In the genomic region with DNA sequence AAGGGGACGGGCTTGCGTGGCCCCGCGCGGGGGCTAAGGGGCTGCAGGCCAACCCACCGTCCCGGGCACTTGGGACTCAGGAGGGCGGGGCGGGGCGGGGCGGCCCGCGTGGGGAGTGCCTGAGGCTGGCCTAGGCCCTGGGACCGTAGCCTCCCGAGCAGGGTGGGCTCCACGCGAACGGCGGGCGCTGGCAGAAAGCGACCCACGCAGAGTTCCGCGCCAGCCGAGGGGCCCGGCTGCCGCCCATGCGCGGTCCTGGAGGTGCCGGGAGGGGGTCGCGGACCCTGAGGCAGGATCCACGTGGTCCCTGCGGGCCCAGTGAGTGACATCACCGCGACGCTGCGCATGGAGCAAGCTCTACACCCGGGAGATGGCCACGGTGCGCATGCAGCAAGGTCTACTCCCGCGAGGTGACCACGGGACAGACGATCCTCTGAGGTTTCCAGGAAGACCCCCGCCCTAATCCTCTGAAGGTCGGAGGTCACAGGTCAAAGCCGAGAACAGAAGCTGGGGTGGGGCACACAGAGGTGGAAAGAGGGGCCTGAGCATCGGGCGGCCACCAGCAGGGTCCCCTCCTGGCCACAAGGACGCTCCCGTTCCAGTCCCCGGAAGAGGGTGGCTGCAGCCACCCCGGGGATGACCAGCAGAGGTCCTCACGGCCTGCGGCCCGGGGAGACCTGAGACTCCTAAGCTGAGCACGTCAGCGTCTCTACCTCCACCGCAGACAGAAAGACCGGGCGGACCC, we compare ENCODE assay signal across 1 cellular context.
TF ChIP-seq lines count a peak whose summit lies in the region.

No MANE protein-coding gene starts in this region.

TF ChIP-seq in HEK293, 187 proteins besides CTCF, POLR2A, EP300 and RAD21 (continued from another document and continues in another):
- TF ChIP-seq GLIS1 (tag by site-specific recombination; IDR thresholded peaks at IDR 0.05) (peak; percentile 95), ZNF202 (tag by site-specific recombination; IDR thresholded peaks at IDR 0.05; ENCODE audit: borderline replicate concordance) (no peak), ZNF768 (tag by site-specific recombination; IDR thresholded peaks at IDR 0.05) (no peak), ZXDB (tag by site-specific recombination; IDR thresholded peaks at IDR 0.05) (peak; percentile 81), ZFP41 (tag by site-specific recombination; IDR thresholded peaks at IDR 0.05; ENCODE audit: borderline replicate concordance) (no peak), ZNF335 (tag by site-specific recombination; conservative IDR thresholded peaks at IDR 0.05) (peak; percentile 88), ZNF76 (tag by site-specific recombination; IDR thresholded peaks at IDR 0.05; ENCODE audit: borderline replicate concordance, low read depth) (peak; percentile 53; the same call in 1 of the 2 replicates), ZNF544 (tag by site-specific recombination; IDR thresholded peaks at IDR 0.05) (no peak), ZNF776 (tag by site-specific recombination; IDR thresholded peaks at IDR 0.05; ENCODE audit: borderline replicate concordance) (no peak), ZNF549 (tag by site-specific recombination; IDR thresholded peaks at IDR 0.05) (no peak), ZNF114 (tag by site-specific recombination; IDR thresholded peaks at IDR 0.05) (no peak), ZBTB17 (tag by site-specific recombination; IDR thresholded peaks at IDR 0.05) (peak; percentile 81), ZNF354C (tag by site-specific recombination; IDR thresholded peaks at IDR 0.05; ENCODE audit: borderline replicate concordance, low read depth) (no peak), SETDB1 (IDR thresholded peaks at IDR 0.05; ENCODE audit: insufficient read length, low read length) (peak; percentile 29), SP2 (tag by site-specific recombination; IDR thresholded peaks at IDR 0.05) (peak; percentile 46), ZNF629 (tag by site-specific recombination; IDR thresholded peaks at IDR 0.05) (peak; percentile 93), ZNF169 (tag by site-specific recombination; IDR thresholded peaks at IDR 0.05) (no peak), ZNF16 (tag by site-specific recombination; IDR thresholded peaks at IDR 0.05; ENCODE audit: low read depth) (no peak), ZNF555 (tag by site-specific recombination; conservative IDR thresholded peaks at IDR 0.05) (no peak), ZNF24 (tag by site-specific recombination; IDR thresholded peaks at IDR 0.05) (peak; percentile 39; the same call in 1 of the 2 replicates), ZNF473 (tag by site-specific recombination; IDR thresholded peaks at IDR 0.05) (no peak), ZBTB7A (tag by site-specific recombination; IDR thresholded peaks at IDR 0.05; ENCODE audit: low read depth) (peak; percentile 93), ZNF394 (tag by site-specific recombination; IDR thresholded peaks at IDR 0.05; ENCODE audit: borderline replicate concordance) (peak; percentile 58; the same call in 1 of the 2 replicates), ZNF548 (tag by site-specific recombination; IDR thresholded peaks at IDR 0.05) (peak; percentile 31), ZNF133 (tag by site-specific recombination; IDR thresholded peaks at IDR 0.05) (no peak), ZNF624 (tag by site-specific recombination; IDR thresholded peaks at IDR 0.05) (no peak), ZNF670 (tag by site-specific recombination; IDR thresholded peaks at IDR 0.05; ENCODE audit: low read depth) (no peak), ZNF660 (tag by site-specific recombination; IDR thresholded peaks at IDR 0.05) (no peak), ZNF366 (tag by site-specific recombination; conservative IDR thresholded peaks at IDR 0.05) (peak; percentile 70), GLIS2 (tag by site-specific recombination; IDR thresholded peaks at IDR 0.05) (peak; percentile 95), ZNF600 (tag by site-specific recombination; IDR thresholded peaks at IDR 0.05) (peak; percentile 54; the same call in 1 of the 2 replicates)
- TF ChIP-seq, protein P1, sequence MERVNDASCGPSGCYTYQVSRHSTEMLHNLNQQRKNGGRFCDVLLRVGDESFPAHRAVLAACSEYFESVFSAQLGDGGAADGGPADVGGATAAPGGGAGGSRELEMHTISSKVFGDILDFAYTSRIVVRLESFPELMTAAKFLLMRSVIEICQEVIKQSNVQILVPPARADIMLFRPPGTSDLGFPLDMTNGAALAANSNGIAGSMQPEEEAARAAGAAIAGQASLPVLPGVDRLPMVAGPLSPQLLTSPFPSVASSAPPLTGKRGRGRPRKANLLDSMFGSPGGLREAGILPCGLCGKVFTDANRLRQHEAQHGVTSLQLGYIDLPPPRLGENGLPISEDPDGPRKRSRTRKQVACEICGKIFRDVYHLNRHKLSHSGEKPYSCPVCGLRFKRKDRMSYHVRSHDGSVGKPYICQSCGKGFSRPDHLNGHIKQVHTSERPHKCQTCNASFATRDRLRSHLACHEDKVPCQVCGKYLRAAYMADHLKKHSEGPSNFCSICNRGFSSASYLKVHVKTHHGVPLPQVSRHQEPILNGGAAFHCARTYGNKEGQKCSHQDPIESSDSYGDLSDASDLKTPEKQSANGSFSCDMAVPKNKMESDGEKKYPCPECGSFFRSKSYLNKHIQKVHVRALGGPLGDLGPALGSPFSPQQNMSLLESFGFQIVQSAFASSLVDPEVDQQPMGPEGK (tag by site-specific recombination; IDR thresholded peaks at IDR 0.05) = peak; percentile 95
- TF ChIP-seq, protein P2, sequence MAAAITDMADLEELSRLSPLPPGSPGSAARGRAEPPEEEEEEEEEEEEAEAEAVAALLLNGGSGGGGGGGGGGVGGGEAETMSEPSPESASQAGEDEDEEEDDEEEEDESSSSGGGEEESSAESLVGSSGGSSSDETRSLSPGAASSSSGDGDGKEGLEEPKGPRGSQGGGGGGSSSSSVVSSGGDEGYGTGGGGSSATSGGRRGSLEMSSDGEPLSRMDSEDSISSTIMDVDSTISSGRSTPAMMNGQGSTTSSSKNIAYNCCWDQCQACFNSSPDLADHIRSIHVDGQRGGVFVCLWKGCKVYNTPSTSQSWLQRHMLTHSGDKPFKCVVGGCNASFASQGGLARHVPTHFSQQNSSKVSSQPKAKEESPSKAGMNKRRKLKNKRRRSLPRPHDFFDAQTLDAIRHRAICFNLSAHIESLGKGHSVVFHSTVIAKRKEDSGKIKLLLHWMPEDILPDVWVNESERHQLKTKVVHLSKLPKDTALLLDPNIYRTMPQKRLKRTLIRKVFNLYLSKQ (tag by site-specific recombination; IDR thresholded peaks at IDR 0.05; ENCODE audit: borderline replicate concordance) = no peak
- TF ChIP-seq, protein P3, sequence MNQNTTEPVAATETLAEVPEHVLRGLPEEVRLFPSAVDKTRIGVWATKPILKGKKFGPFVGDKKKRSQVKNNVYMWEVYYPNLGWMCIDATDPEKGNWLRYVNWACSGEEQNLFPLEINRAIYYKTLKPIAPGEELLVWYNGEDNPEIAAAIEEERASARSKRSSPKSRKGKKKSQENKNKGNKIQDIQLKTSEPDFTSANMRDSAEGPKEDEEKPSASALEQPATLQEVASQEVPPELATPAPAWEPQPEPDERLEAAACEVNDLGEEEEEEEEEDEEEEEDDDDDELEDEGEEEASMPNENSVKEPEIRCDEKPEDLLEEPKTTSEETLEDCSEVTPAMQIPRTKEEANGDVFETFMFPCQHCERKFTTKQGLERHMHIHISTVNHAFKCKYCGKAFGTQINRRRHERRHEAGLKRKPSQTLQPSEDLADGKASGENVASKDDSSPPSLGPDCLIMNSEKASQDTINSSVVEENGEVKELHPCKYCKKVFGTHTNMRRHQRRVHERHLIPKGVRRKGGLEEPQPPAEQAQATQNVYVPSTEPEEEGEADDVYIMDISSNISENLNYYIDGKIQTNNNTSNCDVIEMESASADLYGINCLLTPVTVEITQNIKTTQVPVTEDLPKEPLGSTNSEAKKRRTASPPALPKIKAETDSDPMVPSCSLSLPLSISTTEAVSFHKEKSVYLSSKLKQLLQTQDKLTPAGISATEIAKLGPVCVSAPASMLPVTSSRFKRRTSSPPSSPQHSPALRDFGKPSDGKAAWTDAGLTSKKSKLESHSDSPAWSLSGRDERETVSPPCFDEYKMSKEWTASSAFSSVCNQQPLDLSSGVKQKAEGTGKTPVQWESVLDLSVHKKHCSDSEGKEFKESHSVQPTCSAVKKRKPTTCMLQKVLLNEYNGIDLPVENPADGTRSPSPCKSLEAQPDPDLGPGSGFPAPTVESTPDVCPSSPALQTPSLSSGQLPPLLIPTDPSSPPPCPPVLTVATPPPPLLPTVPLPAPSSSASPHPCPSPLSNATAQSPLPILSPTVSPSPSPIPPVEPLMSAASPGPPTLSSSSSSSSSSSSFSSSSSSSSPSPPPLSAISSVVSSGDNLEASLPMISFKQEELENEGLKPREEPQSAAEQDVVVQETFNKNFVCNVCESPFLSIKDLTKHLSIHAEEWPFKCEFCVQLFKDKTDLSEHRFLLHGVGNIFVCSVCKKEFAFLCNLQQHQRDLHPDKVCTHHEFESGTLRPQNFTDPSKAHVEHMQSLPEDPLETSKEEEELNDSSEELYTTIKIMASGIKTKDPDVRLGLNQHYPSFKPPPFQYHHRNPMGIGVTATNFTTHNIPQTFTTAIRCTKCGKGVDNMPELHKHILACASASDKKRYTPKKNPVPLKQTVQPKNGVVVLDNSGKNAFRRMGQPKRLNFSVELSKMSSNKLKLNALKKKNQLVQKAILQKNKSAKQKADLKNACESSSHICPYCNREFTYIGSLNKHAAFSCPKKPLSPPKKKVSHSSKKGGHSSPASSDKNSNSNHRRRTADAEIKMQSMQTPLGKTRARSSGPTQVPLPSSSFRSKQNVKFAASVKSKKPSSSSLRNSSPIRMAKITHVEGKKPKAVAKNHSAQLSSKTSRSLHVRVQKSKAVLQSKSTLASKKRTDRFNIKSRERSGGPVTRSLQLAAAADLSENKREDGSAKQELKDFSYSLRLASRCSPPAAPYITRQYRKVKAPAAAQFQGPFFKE (tag by site-specific recombination; IDR thresholded peaks at IDR 0.05; ENCODE audit: borderline replicate concordance) = no peak
- TF ChIP-seq, protein P4, sequence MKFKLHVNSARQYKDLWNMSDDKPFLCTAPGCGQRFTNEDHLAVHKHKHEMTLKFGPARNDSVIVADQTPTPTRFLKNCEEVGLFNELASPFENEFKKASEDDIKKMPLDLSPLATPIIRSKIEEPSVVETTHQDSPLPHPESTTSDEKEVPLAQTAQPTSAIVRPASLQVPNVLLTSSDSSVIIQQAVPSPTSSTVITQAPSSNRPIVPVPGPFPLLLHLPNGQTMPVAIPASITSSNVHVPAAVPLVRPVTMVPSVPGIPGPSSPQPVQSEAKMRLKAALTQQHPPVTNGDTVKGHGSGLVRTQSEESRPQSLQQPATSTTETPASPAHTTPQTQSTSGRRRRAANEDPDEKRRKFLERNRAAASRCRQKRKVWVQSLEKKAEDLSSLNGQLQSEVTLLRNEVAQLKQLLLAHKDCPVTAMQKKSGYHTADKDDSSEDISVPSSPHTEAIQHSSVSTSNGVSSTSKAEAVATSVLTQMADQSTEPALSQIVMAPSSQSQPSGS (tag by site-specific recombination; IDR thresholded peaks at IDR 0.05; ENCODE audit: low read depth) = peak; percentile 91
- TF ChIP-seq, protein P5, sequence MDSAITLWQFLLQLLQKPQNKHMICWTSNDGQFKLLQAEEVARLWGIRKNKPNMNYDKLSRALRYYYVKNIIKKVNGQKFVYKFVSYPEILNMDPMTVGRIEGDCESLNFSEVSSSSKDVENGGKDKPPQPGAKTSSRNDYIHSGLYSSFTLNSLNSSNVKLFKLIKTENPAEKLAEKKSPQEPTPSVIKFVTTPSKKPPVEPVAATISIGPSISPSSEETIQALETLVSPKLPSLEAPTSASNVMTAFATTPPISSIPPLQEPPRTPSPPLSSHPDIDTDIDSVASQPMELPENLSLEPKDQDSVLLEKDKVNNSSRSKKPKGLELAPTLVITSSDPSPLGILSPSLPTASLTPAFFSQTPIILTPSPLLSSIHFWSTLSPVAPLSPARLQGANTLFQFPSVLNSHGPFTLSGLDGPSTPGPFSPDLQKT (IDR thresholded peaks at IDR 0.05; ENCODE audit: borderline replicate concordance, low read depth, low read length) = no peak
- TF ChIP-seq, protein P6, sequence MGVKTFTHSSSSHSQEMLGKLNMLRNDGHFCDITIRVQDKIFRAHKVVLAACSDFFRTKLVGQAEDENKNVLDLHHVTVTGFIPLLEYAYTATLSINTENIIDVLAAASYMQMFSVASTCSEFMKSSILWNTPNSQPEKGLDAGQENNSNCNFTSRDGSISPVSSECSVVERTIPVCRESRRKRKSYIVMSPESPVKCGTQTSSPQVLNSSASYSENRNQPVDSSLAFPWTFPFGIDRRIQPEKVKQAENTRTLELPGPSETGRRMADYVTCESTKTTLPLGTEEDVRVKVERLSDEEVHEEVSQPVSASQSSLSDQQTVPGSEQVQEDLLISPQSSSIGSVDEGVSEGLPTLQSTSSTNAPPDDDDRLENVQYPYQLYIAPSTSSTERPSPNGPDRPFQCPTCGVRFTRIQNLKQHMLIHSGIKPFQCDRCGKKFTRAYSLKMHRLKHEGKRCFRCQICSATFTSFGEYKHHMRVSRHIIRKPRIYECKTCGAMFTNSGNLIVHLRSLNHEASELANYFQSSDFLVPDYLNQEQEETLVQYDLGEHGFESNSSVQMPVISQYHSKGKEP (tag by site-specific recombination; IDR thresholded peaks at IDR 0.05) = no peak
- TF ChIP-seq, protein P7, sequence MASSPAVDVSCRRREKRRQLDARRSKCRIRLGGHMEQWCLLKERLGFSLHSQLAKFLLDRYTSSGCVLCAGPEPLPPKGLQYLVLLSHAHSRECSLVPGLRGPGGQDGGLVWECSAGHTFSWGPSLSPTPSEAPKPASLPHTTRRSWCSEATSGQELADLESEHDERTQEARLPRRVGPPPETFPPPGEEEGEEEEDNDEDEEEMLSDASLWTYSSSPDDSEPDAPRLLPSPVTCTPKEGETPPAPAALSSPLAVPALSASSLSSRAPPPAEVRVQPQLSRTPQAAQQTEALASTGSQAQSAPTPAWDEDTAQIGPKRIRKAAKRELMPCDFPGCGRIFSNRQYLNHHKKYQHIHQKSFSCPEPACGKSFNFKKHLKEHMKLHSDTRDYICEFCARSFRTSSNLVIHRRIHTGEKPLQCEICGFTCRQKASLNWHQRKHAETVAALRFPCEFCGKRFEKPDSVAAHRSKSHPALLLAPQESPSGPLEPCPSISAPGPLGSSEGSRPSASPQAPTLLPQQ (tag by site-specific recombination; IDR thresholded peaks at IDR 0.05) = peak; percentile 98
- TF ChIP-seq, protein P8, sequence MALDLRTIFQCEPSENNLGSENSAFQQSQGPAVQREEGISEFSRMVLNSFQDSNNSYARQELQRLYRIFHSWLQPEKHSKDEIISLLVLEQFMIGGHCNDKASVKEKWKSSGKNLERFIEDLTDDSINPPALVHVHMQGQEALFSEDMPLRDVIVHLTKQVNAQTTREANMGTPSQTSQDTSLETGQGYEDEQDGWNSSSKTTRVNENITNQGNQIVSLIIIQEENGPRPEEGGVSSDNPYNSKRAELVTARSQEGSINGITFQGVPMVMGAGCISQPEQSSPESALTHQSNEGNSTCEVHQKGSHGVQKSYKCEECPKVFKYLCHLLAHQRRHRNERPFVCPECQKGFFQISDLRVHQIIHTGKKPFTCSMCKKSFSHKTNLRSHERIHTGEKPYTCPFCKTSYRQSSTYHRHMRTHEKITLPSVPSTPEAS (tag by site-specific recombination; IDR thresholded peaks at IDR 0.05) = peak; percentile 27; the same call in 1 of the 2 replicates
- TF ChIP-seq, protein P9, sequence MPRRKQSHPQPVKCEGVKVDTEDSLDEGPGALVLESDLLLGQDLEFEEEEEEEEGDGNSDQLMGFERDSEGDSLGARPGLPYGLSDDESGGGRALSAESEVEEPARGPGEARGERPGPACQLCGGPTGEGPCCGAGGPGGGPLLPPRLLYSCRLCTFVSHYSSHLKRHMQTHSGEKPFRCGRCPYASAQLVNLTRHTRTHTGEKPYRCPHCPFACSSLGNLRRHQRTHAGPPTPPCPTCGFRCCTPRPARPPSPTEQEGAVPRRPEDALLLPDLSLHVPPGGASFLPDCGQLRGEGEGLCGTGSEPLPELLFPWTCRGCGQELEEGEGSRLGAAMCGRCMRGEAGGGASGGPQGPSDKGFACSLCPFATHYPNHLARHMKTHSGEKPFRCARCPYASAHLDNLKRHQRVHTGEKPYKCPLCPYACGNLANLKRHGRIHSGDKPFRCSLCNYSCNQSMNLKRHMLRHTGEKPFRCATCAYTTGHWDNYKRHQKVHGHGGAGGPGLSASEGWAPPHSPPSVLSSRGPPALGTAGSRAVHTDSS (tag by site-specific recombination; IDR thresholded peaks at IDR 0.05) = no peak
